21 cellular contexts compared by ENCODE assay signal in the genomic region with DNA sequence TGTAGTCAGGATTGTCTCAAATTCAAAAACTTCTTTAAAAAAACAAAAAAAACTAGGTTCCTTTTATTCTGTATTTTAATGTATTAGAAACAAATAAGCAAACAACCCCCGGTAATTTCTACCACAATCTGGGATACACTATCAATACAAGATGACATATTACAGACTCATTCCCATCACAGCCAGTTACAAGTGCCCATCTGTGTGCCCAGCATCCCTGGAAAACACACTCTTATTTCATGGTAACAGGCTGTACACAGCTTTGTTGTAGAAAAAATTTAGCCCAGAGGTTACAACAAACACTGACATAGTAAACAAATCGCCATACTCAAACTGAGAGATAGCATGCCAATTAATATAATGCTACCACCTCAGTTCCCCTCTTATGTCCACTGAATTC.
"Had no signal": no experiment of that assay in that cellular context is flagged by ENCODE, and none has a peak within 500 bp of the region (broad histone marks: within the 10 kb centered on the region; RNA-seq: fewer than 3 reads in every experiment).

No MANE protein-coding gene starts in this region.

- H3K27me3 Mint-ChIP-seq: dendritic cell treated with granulocyte-macrophage colony-stimulating factor and Interleukin-4, amounts not matched to agents 40 ng/mL and 50 ng/mL, for 4 days; stimulated activated naive B cell treated with anti-CD40 and anti-IgM and Interleukin-4, amounts not matched to agents 10 μg/mL and 1 μg/mL and 100 μg/mL, for 72 hours had no signal

- DNase-seq: esophagus squamous epithelium; foreskin fibroblast; glutamatergic neuron; left colon; left ventricle myocardium superior; mesenchymal stem cell; occipital lobe; retina; right lobe of liver; spleen; stimulated activated CD4-positive, alpha-beta T cell treated with anti-CD3 and anti-CD28 coated beads, Interleukin-2, amount 100 ng/mL, for 24 hours; stimulated activated CD4-positive, alpha-beta T cell treated with anti-CD3 and anti-CD28 coated beads, Interleukin-4, amount 100 ng/mL, for 4 hours; stimulated activated naive B cell treated with anti-CD40 and anti-IgM and Interleukin-4, amounts not matched to agents 10 μg/mL and 1 μg/mL and 100 μg/mL, for 72 hours; tibial artery; upper lobe of left lung; uterus had no signal

- H3K27ac ChIP-seq: esophagus squamous epithelium, gastroesophageal sphincter, parathyroid adenoma, prostate gland, spleen, tibial artery, upper lobe of left lung, uterus had no signal

- H3K9me3 ChIP-seq: esophagus squamous epithelium, gastroesophageal sphincter, prostate gland, right lobe of liver, spleen, tibial artery, upper lobe of left lung, uterus had no signal

- H3K27ac Mint-ChIP-seq: dendritic cell treated with granulocyte-macrophage colony-stimulating factor and Interleukin-4, amounts not matched to agents 40 ng/mL and 50 ng/mL, for 4 days; nephron; stimulated activated naive B cell treated with anti-CD40 and anti-IgM and Interleukin-4, amounts not matched to agents 10 μg/mL and 1 μg/mL and 100 μg/mL, for 72 hours had no signal

- H3K27me3 ChIP-seq: esophagus squamous epithelium, gastroesophageal sphincter, right lobe of liver, spleen, tibial artery, upper lobe of left lung, uterus had no signal

- H3K4me1 Mint-ChIP-seq: nephron had no signal

- H3K4me3 Mint-ChIP-seq: dendritic cell treated with granulocyte-macrophage colony-stimulating factor and Interleukin-4, amounts not matched to agents 40 ng/mL and 50 ng/mL, for 4 days; nephron; stimulated activated naive B cell treated with anti-CD40 and anti-IgM and Interleukin-4, amounts not matched to agents 10 μg/mL and 1 μg/mL and 100 μg/mL, for 72 hours had no signal

- ATAC-seq: gastroesophageal sphincter; left colon; left ventricle myocardium superior; stimulated activated naive B cell treated with anti-CD40 and anti-IgM and Interleukin-4, amounts not matched to agents 10 μg/mL and 1 μg/mL and 100 μg/mL, for 72 hours had no signal

- H3K9me3 Mint-ChIP-seq: dendritic cell treated with granulocyte-macrophage colony-stimulating factor and Interleukin-4, amounts not matched to agents 40 ng/mL and 50 ng/mL, for 4 days; nephron; stimulated activated naive B cell treated with anti-CD40 and anti-IgM and Interleukin-4, amounts not matched to agents 10 μg/mL and 1 μg/mL and 100 μg/mL, for 72 hours had no signal
